Comparison of ENCODE assay signal across 9 cellular contexts in genomic region chr9:70340572-70340971, GRCh38.
DNase-seq lines count a peak whose midpoint lies in the region.
"Had no signal": no experiment of that assay in that cellular context is flagged by ENCODE, and none has a peak within 500 bp of the region (broad histone marks: within the 10 kb centered on the region; RNA-seq: fewer than 3 reads in every experiment).

No MANE protein-coding gene starts in this region.

- peaks cover 4% of the 10 kb centered on the region for H3K4me1 Mint-ChIP-seq in activated CD4-positive, alpha-beta memory T cell treated with anti-CD3 and anti-CD28 coated beads for 36 hours (ENCODE audit: low read depth)

- H3K27ac Mint-ChIP-seq in activated CD4-positive, alpha-beta memory T cell treated with anti-CD3 and anti-CD28 coated beads for 36 hours: no peak overlapping the region
- H3K27ac Mint-ChIP-seq: T-helper 1 cell treated with Interleukin-12 subunit alpha and Interleukin-12 subunit beta and Interleukin-4 antibody, amounts not matched to agents 30 μg/mL and 1 μg/mL, for 36 hours had no signal

- POLR2A ChIA-PET in activated CD4-positive, alpha-beta memory T cell treated with anti-CD3 and anti-CD28 coated beads for 36 hours (lab: Charles Lee): interaction anchor here (1.2 kb wide), 1 partner anchor 262 kb away, joined by 3 read pairs; no protein-coding TSS in a partner anchor

- no peak overlapping the region for H3K4me3 Mint-ChIP-seq in activated CD4-positive, alpha-beta memory T cell treated with anti-CD3 and anti-CD28 coated beads for 36 hours
- H3K4me3 Mint-ChIP-seq: T-helper 1 cell treated with Interleukin-12 subunit alpha and Interleukin-12 subunit beta and Interleukin-4 antibody, amounts not matched to agents 30 μg/mL and 1 μg/mL, for 36 hours had no signal

- DNase-seq in NCI-H2107 treated with DMSO at 0.1 percent for 48 hours (lab: John Stamatoyannopoulos, UW; ENCODE audit: unreplicated experiment): peak; percentile 4
- DNase-seq in NCI-H2107 (lab: John Stamatoyannopoulos, UW): no peak
- peak; percentile 66 for DNase-seq in OCI-M1 (lab: John Stamatoyannopoulos, UW)
- DNase-seq in fibroblast of the conjunctiva (ENCODE audit: low read depth): peak; percentile 34
- DNase-seq in superior temporal gyrus (ENCODE audit: extremely low spot score): peak; percentile 86
- DNase-seq in activated CD4-positive, alpha-beta memory T cell treated with anti-CD3 and anti-CD28 coated beads for 36 hours: no peak
- DNase-seq in effector memory CD4-positive, alpha-beta T cell: no peak
- DNase-seq in NCI-H187 (lab: John Stamatoyannopoulos, UW): no peak

- no peaks in the 10 kb centered on the region for H3K27me3 ChIP-seq in effector memory CD4-positive, alpha-beta T cell (replicated peaks; ENCODE audit: control insufficient read depth, insufficient read depth, low read length, poor library complexity, severe bottlenecking)

- peaks cover 17% of the 10 kb centered on the region for H3K36me3 Mint-ChIP-seq in activated CD4-positive, alpha-beta memory T cell treated with anti-CD3 and anti-CD28 coated beads for 36 hours

- H3K4me3 ChIP-seq in effector memory CD4-positive, alpha-beta T cell (ENCODE audit: insufficient read depth, low read depth, low read length, poor library complexity, severe bottlenecking): no peak overlapping the region

- no peak overlapping the region for H3K27ac ChIP-seq in effector memory CD4-positive, alpha-beta T cell (ENCODE audit: insufficient read depth, low read length, poor library complexity, severe bottlenecking)

- CTCF ChIA-PET in activated CD4-positive, alpha-beta memory T cell treated with anti-CD3 and anti-CD28 coated beads for 36 hours (lab: Charles Lee): interaction anchor here (0.6 to 2.9 kb wide), 18 partner anchors 10 to 262 kb away, joined by 3 to 77 read pairs (median 4); no protein-coding TSS in a partner anchor

- H3K4me1 ChIP-seq in effector memory CD4-positive, alpha-beta T cell (ENCODE audit: control insufficient read depth, insufficient read depth, low read length, poor library complexity, severe bottlenecking): no peaks in the 10 kb centered on the region

- no peaks in the 10 kb centered on the region for H3K9me3 ChIP-seq in effector memory CD4-positive, alpha-beta T cell (ENCODE audit: control insufficient read depth, low read length)

- no peaks in the 10 kb centered on the region for H3K9me3 Mint-ChIP-seq in activated CD4-positive, alpha-beta memory T cell treated with anti-CD3 and anti-CD28 coated beads for 36 hours
- H3K9me3 Mint-ChIP-seq: T-helper 1 cell treated with Interleukin-12 subunit alpha and Interleukin-12 subunit beta and Interleukin-4 antibody, amounts not matched to agents 30 μg/mL and 1 μg/mL, for 36 hours had no signal

- intact Hi-C loops in activated CD4-positive, alpha-beta memory T cell treated with anti-CD3 and anti-CD28 coated beads for 36 hours (cut with micrococcal nuclease): loop anchor here (1.0 to 10.0 kb wide), 3 partner anchors 66 to 262 kb away; no protein-coding TSS in a partner anchor

- H3K36me3 ChIP-seq in effector memory CD4-positive, alpha-beta T cell (ENCODE audit: control insufficient read depth, insufficient read depth, low read length): no peaks in the 10 kb centered on the region

- no peaks in the 10 kb centered on the region for H3K27me3 Mint-ChIP-seq in activated CD4-positive, alpha-beta memory T cell treated with anti-CD3 and anti-CD28 coated beads for 36 hours

Comparison
In these comparisons a context has a peak if more than half of its experiments do, and no peak if none do; other contexts are left out.
1. DNase-seq: peak in NCI-H2107 treated with DMSO at 0.1 percent for 48 hours (single experiment), OCI-M1 (single experiment), fibroblast of the conjunctiva (single experiment) and superior temporal gyrus (single experiment); none in NCI-H2107 (single experiment), activated CD4-positive, alpha-beta memory T cell treated with anti-CD3 and anti-CD28 coated beads for 36 hours (single experiment), effector memory CD4-positive, alpha-beta T cell (0 of 3) and NCI-H187 (0 of 2).